Comparison of ENCODE assay signal across 16 cellular contexts in the genomic region with DNA sequence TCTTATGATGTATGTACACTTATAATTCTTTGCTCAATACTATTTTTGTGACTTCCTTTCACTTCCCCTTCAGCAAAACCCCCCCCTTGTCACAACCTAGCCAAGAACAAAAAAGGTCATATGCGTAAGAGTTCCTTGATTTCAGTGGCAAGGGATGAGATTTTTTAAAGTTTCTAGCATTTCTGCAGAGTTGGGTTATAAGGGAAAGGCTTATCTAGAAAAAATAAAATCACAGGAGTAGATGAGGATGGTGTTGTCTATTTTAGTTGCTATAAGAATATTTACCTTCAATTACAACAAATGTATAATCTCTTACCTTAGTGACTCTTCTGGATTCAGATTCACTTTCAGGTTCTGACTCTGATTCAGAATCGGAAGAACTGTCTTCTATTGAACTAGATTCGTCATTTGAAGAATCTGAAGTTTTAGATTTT.
DNase-seq lines count a peak whose midpoint lies in the region; ATAC-seq lines count a peak whose summit lies in the region.
"Had no signal": no experiment of that assay in that cellular context is flagged by ENCODE, and none has a peak within 500 bp of the region (broad histone marks: within the 10 kb centered on the region; RNA-seq: fewer than 3 reads in every experiment).

No MANE protein-coding gene starts in this region.

- H3K4me3 Mint-ChIP-seq in activated CD8-positive, alpha-beta memory T cell treated with anti-CD3 and anti-CD28 coated beads, Interleukin-2, amount 10 ng/mL, durations not matched to agents 7 days and 5 days: no peak overlapping the region
- H3K4me3 Mint-ChIP-seq in activated CD4-positive, alpha-beta memory T cell treated with anti-CD3 and anti-CD28 coated beads for 36 hours: no peak overlapping the region
- H3K4me3 Mint-ChIP-seq: dendritic cell treated with granulocyte-macrophage colony-stimulating factor and Interleukin-4, amounts not matched to agents 40 ng/mL and 50 ng/mL, for 4 days had no signal

- peaks cover 70% of the 10 kb centered on the region for H3K4me1 ChIP-seq in Karpas-422 (ENCODE audit: low read length)
- H3K4me1 ChIP-seq: pancreas had no signal

- no peaks in the 10 kb centered on the region for H3K9me3 ChIP-seq in Karpas-422 (ENCODE audit: low read length)
- H3K9me3 ChIP-seq: pancreas, SK-N-SH had no signal

- peak overlapping the region; percentile 61 for H3K4me2 ChIP-seq in Karpas-422 (ENCODE audit: low read depth, low read length, poor library complexity, severe bottlenecking)
- H3K4me2 ChIP-seq: SK-N-SH had no signal

- no peaks in the 10 kb centered on the region for H3K27me3 Mint-ChIP-seq in activated CD8-positive, alpha-beta memory T cell treated with anti-CD3 and anti-CD28 coated beads, Interleukin-2, amount 10 ng/mL, durations not matched to agents 7 days and 5 days
- H3K27me3 Mint-ChIP-seq in activated CD4-positive, alpha-beta memory T cell treated with anti-CD3 and anti-CD28 coated beads for 36 hours: no peaks in the 10 kb centered on the region
- H3K27me3 Mint-ChIP-seq: dendritic cell treated with granulocyte-macrophage colony-stimulating factor and Interleukin-4, amounts not matched to agents 40 ng/mL and 50 ng/mL, for 4 days had no signal

- H3K27me3 ChIP-seq in Karpas-422 (ENCODE audit: low read length): no peaks in the 10 kb centered on the region
- H3K27me3 ChIP-seq: pancreas had no signal

- H2AFZ ChIP-seq in Karpas-422 (ENCODE audit: low read length): no peak overlapping the region

- no peaks in the 10 kb centered on the region for H3K4me1 Mint-ChIP-seq in activated CD8-positive, alpha-beta memory T cell treated with anti-CD3 and anti-CD28 coated beads, Interleukin-2, amount 10 ng/mL, durations not matched to agents 7 days and 5 days
- H3K4me1 Mint-ChIP-seq in activated CD4-positive, alpha-beta memory T cell treated with anti-CD3 and anti-CD28 coated beads for 36 hours (ENCODE audit: low read depth): no peaks in the 10 kb centered on the region

- H3K9me2 ChIP-seq in Karpas-422 (replicated peaks; ENCODE audit: insufficient read depth, low read length): no peaks in the 10 kb centered on the region
- H3K9me2 ChIP-seq: SK-N-SH had no signal

- intact Hi-C loops in activated CD4-positive, alpha-beta memory T cell treated with anti-CD3 and anti-CD28 coated beads for 36 hours (cut with micrococcal nuclease): no loop called here

- ATAC-seq in GM18907 (IDR thresholded peaks at IDR 0.05; ENCODE audit: unreplicated experiment) (peak; percentile 58), HG02610 (IDR thresholded peaks at IDR 0.05; ENCODE audit: unreplicated experiment) (peak; percentile 74), HG03025 (IDR thresholded peaks at IDR 0.05; ENCODE audit: low FRiP score, unreplicated experiment) (no peak)
- no peak for ATAC-seq in activated CD8-positive, alpha-beta memory T cell treated with anti-CD3 and anti-CD28 coated beads, Interleukin-2, amount 10 ng/mL, durations not matched to agents 7 days and 5 days
- ATAC-seq: pancreas had no signal

- peaks cover 25% of the 10 kb centered on the region for H3K36me3 Mint-ChIP-seq in activated CD8-positive, alpha-beta memory T cell treated with anti-CD3 and anti-CD28 coated beads, Interleukin-2, amount 10 ng/mL, durations not matched to agents 7 days and 5 days
- H3K36me3 Mint-ChIP-seq in activated CD4-positive, alpha-beta memory T cell treated with anti-CD3 and anti-CD28 coated beads for 36 hours: peaks cover 34% of the 10 kb centered on the region

- no peak overlapping the region for H3K9ac ChIP-seq in Karpas-422 (ENCODE audit: low read length)
- H3K9ac ChIP-seq: SK-N-SH had no signal

- H3K36me3 ChIP-seq in Karpas-422 (ENCODE audit: insufficient read depth, low read length): 0 out of 2 replicates have a peak, but pooled peaks cover 3% of the 10 kb centered on the region

- DNase-seq in Ammon's horn (ENCODE audit: low spot score): peak; percentile 5
- DNase-seq in Karpas-422: peak; percentile 73
- no peak for DNase-seq in activated CD8-positive, alpha-beta memory T cell treated with anti-CD3 and anti-CD28 coated beads, Interleukin-2, amount 10 ng/mL, durations not matched to agents 7 days and 5 days
- DNase-seq in NCI-H510A treated with DMSO at 0.1 percent for 48 hours (lab: John Stamatoyannopoulos, UW): no peak
- no peak for DNase-seq in activated CD4-positive, alpha-beta memory T cell treated with anti-CD3 and anti-CD28 coated beads for 36 hours
- DNase-seq: activated CD4-positive, CD25-positive, alpha-beta regulatory T cell; anterior cingulate cortex; NCI-H146; NCI-H748 treated with DMSO at 0.1 percent for 48 hours; pancreas; SK-N-SH; stimulated activated CD8-positive, alpha-beta memory T cell treated with anti-CD3 and anti-CD28 coated beads, Interleukin-4, amount 100 ng/mL, for 48 hours had no signal

- H3K9me3 Mint-ChIP-seq in activated CD8-positive, alpha-beta memory T cell treated with anti-CD3 and anti-CD28 coated beads, Interleukin-2, amount 10 ng/mL, durations not matched to agents 7 days and 5 days (ENCODE audit: low read depth): no peaks in the 10 kb centered on the region
- H3K9me3 Mint-ChIP-seq in activated CD4-positive, alpha-beta memory T cell treated with anti-CD3 and anti-CD28 coated beads for 36 hours: no peaks in the 10 kb centered on the region
- H3K9me3 Mint-ChIP-seq: dendritic cell treated with granulocyte-macrophage colony-stimulating factor and Interleukin-4, amounts not matched to agents 40 ng/mL and 50 ng/mL, for 4 days had no signal

- no peaks in the 10 kb centered on the region for H3K79me2 ChIP-seq in Karpas-422 (ENCODE audit: low read length)

- H3K27ac ChIP-seq in Karpas-422 (ENCODE audit: low read length): peak overlapping the region; percentile 70
- H3K27ac ChIP-seq: pancreas had no signal

- CTCF ChIA-PET in activated CD8-positive, alpha-beta memory T cell treated with anti-CD3 and anti-CD28 coated beads, Interleukin-2, amount 10 ng/mL, durations not matched to agents 7 days and 5 days (lab: Charles Lee): no interaction called here
- CTCF ChIA-PET in activated CD4-positive, alpha-beta memory T cell treated with anti-CD3 and anti-CD28 coated beads for 36 hours (lab: Charles Lee): no interaction called here

- H4K20me1 ChIP-seq in Karpas-422 (ENCODE audit: insufficient read depth, low read depth, low read length): no peaks in the 10 kb centered on the region

- H3K27ac Mint-ChIP-seq in activated CD8-positive, alpha-beta memory T cell treated with anti-CD3 and anti-CD28 coated beads, Interleukin-2, amount 10 ng/mL, durations not matched to agents 7 days and 5 days: no peak overlapping the region
- no peak overlapping the region for H3K27ac Mint-ChIP-seq in activated CD4-positive, alpha-beta memory T cell treated with anti-CD3 and anti-CD28 coated beads for 36 hours
- H3K27ac Mint-ChIP-seq: dendritic cell treated with granulocyte-macrophage colony-stimulating factor and Interleukin-4, amounts not matched to agents 40 ng/mL and 50 ng/mL, for 4 days had no signal

- 0 out of 2 replicates have a peak overlapping the region, but pooled peaks have one; percentile 15 for H3K4me3 ChIP-seq in Karpas-422 (ENCODE audit: low read length)
- H3K4me3 ChIP-seq: pancreas had no signal

- POLR2A ChIA-PET in activated CD4-positive, alpha-beta memory T cell treated with anti-CD3 and anti-CD28 coated beads for 36 hours (lab: Charles Lee): no interaction called here

Comparison
In these comparisons a context has a peak if more than half of its experiments do, and no peak if none do; other contexts are left out.
1. DNase-seq: peak in Ammon's horn (single experiment) and Karpas-422 (single experiment); none in activated CD8-positive, alpha-beta memory T cell treated with anti-CD3 and anti-CD28 coated beads, Interleukin-2, amount 10 ng/mL, durations not matched to agents 7 days and 5 days (single experiment), NCI-H510A treated with DMSO at 0.1 percent for 48 hours (single experiment) and activated CD4-positive, alpha-beta memory T cell treated with anti-CD3 and anti-CD28 coated beads for 36 hours (single experiment).
2. ATAC-seq: peak in GM18907 (single experiment) and HG02610 (single experiment); none in activated CD8-positive, alpha-beta memory T cell treated with anti-CD3 and anti-CD28 coated beads, Interleukin-2, amount 10 ng/mL, durations not matched to agents 7 days and 5 days (single experiment) and HG03025 (single experiment).